ENCODE assay signal across 8 cellular contexts in the genomic region with DNA sequence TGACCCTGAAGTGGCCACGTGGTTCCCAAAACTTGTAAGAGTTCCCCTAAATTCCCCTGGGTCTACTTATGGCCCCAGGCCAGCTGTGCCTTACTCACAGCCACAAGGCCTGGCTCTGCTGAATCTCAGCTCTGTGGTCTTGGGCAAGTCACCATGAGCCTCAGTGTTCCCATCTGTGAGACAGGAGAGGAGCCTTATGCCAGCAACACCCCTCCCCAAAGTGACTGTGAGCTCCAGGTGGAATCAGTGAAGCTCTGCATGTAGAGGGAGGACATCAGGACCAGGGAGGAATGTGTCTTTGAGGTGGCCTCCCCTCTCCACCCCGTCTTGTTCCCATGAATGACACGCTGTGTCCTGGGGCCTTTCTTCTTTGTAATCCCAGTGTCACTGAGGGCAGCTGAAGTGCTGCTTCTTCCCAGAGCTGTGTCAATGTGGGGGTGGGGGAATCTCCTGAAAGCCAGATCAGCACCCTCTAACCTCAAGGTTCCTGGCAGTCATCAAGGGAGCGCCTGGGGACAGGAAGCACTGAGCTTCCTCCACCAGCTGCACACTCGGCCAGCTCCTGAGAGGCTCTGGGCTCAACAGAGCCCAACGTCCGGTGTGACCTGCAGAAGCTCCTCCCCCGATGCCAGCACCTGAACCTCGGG.
DNase-seq lines count a peak whose midpoint lies in the region; ATAC-seq and TF ChIP-seq lines count a peak whose summit lies in the region.

No MANE protein-coding gene starts in this region.

- ATAC-seq in GM21528 (IDR thresholded peaks at IDR 0.05; ENCODE audit: low FRiP score, unreplicated experiment) (peak; percentile 50), left lung (peak; percentile 32), GM19328 (IDR thresholded peaks at IDR 0.05; ENCODE audit: unreplicated experiment) (no peak)
- peak; percentile 27 to 74 for ATAC-seq in activated naive CD4-positive, alpha-beta T cell treated with anti-CD3 and anti-CD28 coated beads, Interleukin-2, amount 50 U/mL, for 72 hours

- TF ChIP-seq CTCF in left lung (IDR thresholded peaks at IDR 0.05) = no peak

- H3K9me3 ChIP-seq in left lung = no peaks in the 10 kb centered on the region

- intact Hi-C loops in left lung (cut with DNase I) = no loop called here

- H3K36me3 Mint-ChIP-seq in activated naive CD4-positive, alpha-beta T cell treated with anti-CD3 and anti-CD28 coated beads, Interleukin-2, amount 50 U/mL, for 72 hours = peaks cover 0 to 15% of the 10 kb centered on the region in 2 donors

- in situ Hi-C loops in KBM-7 (cut with MboI; ENCODE audit: low pct_unique_long_range_greater_than_20kb, low sequenced_read_pairs) = no loop called here

- no peaks in the 10 kb centered on the region for H3K36me3 ChIP-seq in left lung

- H3K27me3 ChIP-seq in left lung = no peaks in the 10 kb centered on the region

- DNase-seq in NCI-H2171 treated with DMSO at 0.1 percent for 48 hours (lab: John Stamatoyannopoulos, UW) (peak; percentile 24), NCI-H2171 (lab: John Stamatoyannopoulos, UW) (no peak), KBM-7 (peak; percentile 90), left lung (peak; percentile 80 to 88), middle frontal gyrus (ENCODE audit: extremely low spot score, low spot score) (no peak)
- DNase-seq in activated naive CD4-positive, alpha-beta T cell treated with anti-CD3 and anti-CD28 coated beads, Interleukin-2, amount 50 U/mL, for 72 hours (ENCODE audit: low spot score in 2 of 2) = peak in 1 of 2 donors; percentile 80

- peak overlapping the region in 1 of 2 donors; percentile 79 for H3K27ac ChIP-seq in left lung

- no peak overlapping the region for H3K4me3 ChIP-seq in left lung

- peaks cover 31 to 69% of the 10 kb centered on the region in 2 donors for H3K4me1 ChIP-seq in left lung

- H3K9me3 Mint-ChIP-seq in activated naive CD4-positive, alpha-beta T cell treated with anti-CD3 and anti-CD28 coated beads, Interleukin-2, amount 50 U/mL, for 72 hours = peaks cover 0 to 7% of the 10 kb centered on the region in 2 donors

- H3K27ac Mint-ChIP-seq in activated naive CD4-positive, alpha-beta T cell treated with anti-CD3 and anti-CD28 coated beads, Interleukin-2, amount 50 U/mL, for 72 hours = peak overlapping the region; percentile 22 to 83

Comparison
In these comparisons a context has a peak if more than half of its experiments do, and no peak if none do; other contexts are left out.
1. DNase-seq: peak in NCI-H2171 treated with DMSO at 0.1 percent for 48 hours (single experiment), KBM-7 (single experiment) and left lung (2 of 2); none in NCI-H2171 (single experiment) and middle frontal gyrus (single experiment).